Comparison of ENCODE assay signal across 9 cellular contexts in the genomic region with DNA sequence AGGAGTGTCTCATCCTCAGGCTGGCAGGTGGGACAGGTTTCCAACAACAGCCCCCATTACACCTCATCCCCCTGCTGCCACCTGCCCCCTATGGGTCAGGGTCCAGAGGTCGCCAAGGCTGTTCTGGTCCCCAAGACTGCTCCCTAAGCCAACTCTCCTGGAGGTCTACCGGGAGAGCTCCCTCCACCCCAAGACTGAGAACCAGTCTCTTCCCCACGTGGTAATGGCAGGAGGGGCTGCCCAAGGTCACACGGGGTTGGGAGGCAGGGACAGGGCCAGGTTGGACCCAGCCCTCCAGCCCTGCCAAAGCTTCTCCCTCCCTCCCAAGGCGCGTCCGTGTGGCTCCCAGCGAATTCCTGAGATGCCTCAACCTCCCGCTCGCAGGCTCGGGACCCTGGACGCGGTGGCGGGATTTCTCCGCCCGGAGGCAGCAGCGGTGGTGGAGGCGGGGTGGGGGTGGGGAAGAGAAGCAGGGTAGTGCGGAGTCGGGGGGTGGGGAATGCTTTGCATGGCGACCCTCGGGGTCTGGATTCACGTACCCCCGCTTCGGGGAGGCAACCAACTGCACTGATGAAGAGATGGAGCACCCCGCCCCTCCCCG.
A peak's percentile ranks its signal among the peaks of the same experiment; 100 is the strongest.
DNase-seq lines count a peak whose midpoint lies in the region; ATAC-seq, FAIRE-seq and TF ChIP-seq lines count a peak whose summit lies in the region.
"Had no signal": no experiment of that assay in that cellular context is flagged by ENCODE, and none has a peak within 500 bp of the region (broad histone marks: within the 10 kb centered on the region; RNA-seq: fewer than 3 reads in every experiment).

No MANE protein-coding gene starts in this region.

- H3K4me1 ChIP-seq in keratinocyte (ENCODE audit: control insufficient read depth, extremely low read depth, insufficient read depth, low read length) (peaks cover 7% of the 10 kb centered on the region), testis (peaks cover 9% of the 10 kb centered on the region)

- TF ChIP-seq POLR2A in testis (IDR thresholded peaks at IDR 0.05) = no peak

- peak; percentile 20 for DNase-seq in DMS53 (lab: John Stamatoyannopoulos, UW)
- no peak for DNase-seq in DMS53 treated with DMSO at 0.1 percent for 48 hours (lab: John Stamatoyannopoulos, UW; ENCODE audit: unreplicated experiment)
- DNase-seq in keratinocyte (ENCODE audit: low read depth, low spot score) = no peak
- DNase-seq in testis = no peak
- no peak for DNase-seq in NCI-H1417 treated with DMSO at 0.1 percent for 48 hours (lab: John Stamatoyannopoulos, UW)
- no peak for DNase-seq in activated CD4-positive, CD25-positive, alpha-beta regulatory T cell treated with anti-CD3 and anti-CD28 coated beads, Interleukin-2, amount 50 U/mL, for 72 hours

- ATAC-seq in GM21786 (IDR thresholded peaks at IDR 0.05; ENCODE audit: unreplicated experiment) = no peak

- 7 to 19% methylated on average over 7 to 24 of the region's 27 CpGs for WGBS in testis, 2 donors

- no peaks in the 10 kb centered on the region for H3K36me3 ChIP-seq in keratinocyte (ENCODE audit: control insufficient read depth in 2 of 2, extremely low read depth in 1 of 2, insufficient read depth in 2 of 2, low read length in 2 of 2)
- no peaks in the 10 kb centered on the region for H3K36me3 ChIP-seq in testis (ENCODE audit: low read depth, missing control alignments)

- peak overlapping the region; percentile 63 for H3K4me2 ChIP-seq in keratinocyte (ENCODE audit: control insufficient read depth, extremely low read depth, insufficient read depth, low read depth, low read length)

- peaks cover 29% of the 10 kb centered on the region for H3K27me3 ChIP-seq in keratinocyte (ENCODE audit: control insufficient read depth, extremely low read depth, insufficient read depth, low read length)
- H3K27me3 ChIP-seq in testis = no peaks in the 10 kb centered on the region

- no peak for FAIRE-seq in keratinocyte (lab: Jason Lieb, UNC)
- FAIRE-seq: A204.1 had no signal

- H4K20me1 ChIP-seq in keratinocyte (ENCODE audit: control insufficient read depth, extremely low read depth, insufficient read depth, low read length) = peaks cover 3% of the 10 kb centered on the region

- no peaks in the 10 kb centered on the region for H3K9me1 ChIP-seq in keratinocyte (ENCODE audit: control insufficient read depth, extremely low read depth, insufficient read depth, low read length)

- no peaks in the 10 kb centered on the region for H3K9me3 ChIP-seq in keratinocyte (ENCODE audit: control insufficient read depth, low read depth, low read length)
- H3K9me3 ChIP-seq in testis = no peaks in the 10 kb centered on the region

- H3K4me3 ChIP-seq in keratinocyte (ENCODE audit: control insufficient read depth in 2 of 3, extremely low read depth in 1 of 3, insufficient read depth in 2 of 3, low read depth in 1 of 3, low read length in 3 of 3) (peak overlapping the region; percentile 19 to 37 (median 36)), testis (peak overlapping the region; percentile 57 to 70)

- dilution Hi-C loops in keratinocyte (cut with MboI; ENCODE audit: extremely low pct_ligation_motif_present, low sequenced_read_pairs) = no loop called here

- intact Hi-C loops in testis (cut with DNase I; ENCODE audit: low total_unique reads) = no loop called here

- H3K27ac ChIP-seq in angular gyrus (ENCODE audit: low read depth, low read length) (peak overlapping the region; percentile 65), keratinocyte (ENCODE audit: control insufficient read depth, insufficient read depth, low read length) (no peak overlapping the region), testis (no peak overlapping the region)

- H3K79me2 ChIP-seq in keratinocyte (ENCODE audit: control insufficient read depth, insufficient read depth, low read length) = no peaks in the 10 kb centered on the region

- no peak overlapping the region for H2AFZ ChIP-seq in keratinocyte (ENCODE audit: control insufficient read depth, low read length)

- no peak overlapping the region for H3K9ac ChIP-seq in keratinocyte (ENCODE audit: control insufficient read depth, extremely low read depth, insufficient read depth, low read length)

- TF ChIP-seq CTCF in keratinocyte (optimal IDR thresholded peaks at IDR 0.05 in 1 of 3, IDR thresholded peaks at IDR 0.05 in 1 of 3, conservative IDR thresholded peaks at IDR 0.05 in 1 of 3; ENCODE audit: extremely low read depth in 1 of 3, insufficient read depth in 2 of 3, low read length in 3 of 3) (no peak), testis (IDR thresholded peaks at IDR 0.05) (no peak)
